ENCODE assay signal across 9 cellular contexts in genomic region chr2:55054476-55054875, GRCh38. TPM values are rescaled to one million over a fixed set of nuclear protein-coding genes. Genes with fewer than 3 reads are reported as not detected.
DNase-seq lines count a peak whose midpoint lies in the region; ATAC-seq and TF ChIP-seq lines count a peak whose summit lies in the region.
"Had no signal": no experiment of that assay in that cellular context is flagged by ENCODE, and none has a peak within 500 bp of the region (broad histone marks: within the 10 kb centered on the region; RNA-seq: fewer than 3 reads in every experiment).

No MANE protein-coding gene starts in this region.

- intact Hi-C loops in activated naive CD4-positive, alpha-beta T cell treated with anti-CD3 and anti-CD28 coated beads for 36 hours (cut with micrococcal nuclease), result loop anchor here (5.0 kb wide), 6 partner anchors 228 to 1267 kb away; partner anchors contain the start of genes ASB3, ERLEC1, PNPT1 and PSME4

- TF ChIP-seq CTCF in foreskin fibroblast (IDR thresholded peaks at IDR 0.05; ENCODE audit: low read depth, low read length), result no peak

- ATAC-seq in HG02642 (IDR thresholded peaks at IDR 0.05; ENCODE audit: poor library complexity, unreplicated experiment), result peak; percentile 22
- ATAC-seq in stimulated activated effector memory CD8-positive, alpha-beta T cell treated with anti-CD3 and anti-CD28 coated beads, Interleukin-12 subunit alpha, Interleukin-12 subunit beta, amount 100 ng/mL, for 72 hours, result no peak

- peak overlapping the region; percentile 26 for H3K4me3 ChIP-seq in Jurkat, Clone E6-1 (ENCODE audit: low read length)
- H3K4me3 ChIP-seq in foreskin fibroblast (ENCODE audit: low read depth in 1 of 2, low read length in 2 of 2), result no peak overlapping the region

- peaks cover 2% of the 10 kb centered on the region for H3K36me3 Mint-ChIP-seq in activated naive CD4-positive, alpha-beta T cell treated with anti-CD3 and anti-CD28 coated beads for 36 hours (ENCODE audit: low read depth)
- peaks cover 13% of the 10 kb centered on the region for H3K36me3 Mint-ChIP-seq in stimulated activated effector memory CD8-positive, alpha-beta T cell treated with anti-CD3 and anti-CD28 coated beads, Interleukin-12 subunit alpha, Interleukin-12 subunit beta, amount 100 ng/mL, for 72 hours

- H3K27ac Mint-ChIP-seq in activated naive CD4-positive, alpha-beta T cell treated with anti-CD3 and anti-CD28 coated beads for 36 hours, result no peak overlapping the region
- no peak overlapping the region for H3K27ac Mint-ChIP-seq in stimulated activated effector memory CD8-positive, alpha-beta T cell treated with anti-CD3 and anti-CD28 coated beads, Interleukin-12 subunit alpha, Interleukin-12 subunit beta, amount 100 ng/mL, for 72 hours

- H3K27me3 Mint-ChIP-seq in activated naive CD4-positive, alpha-beta T cell treated with anti-CD3 and anti-CD28 coated beads for 36 hours (ENCODE audit: low read depth), result no peaks in the 10 kb centered on the region

- peaks cover 34% of the 10 kb centered on the region for H3K4me1 Mint-ChIP-seq in activated naive CD4-positive, alpha-beta T cell treated with anti-CD3 and anti-CD28 coated beads for 36 hours (ENCODE audit: low read depth)
- H3K4me1 Mint-ChIP-seq in stimulated activated effector memory CD8-positive, alpha-beta T cell treated with anti-CD3 and anti-CD28 coated beads, Interleukin-12 subunit alpha, Interleukin-12 subunit beta, amount 100 ng/mL, for 72 hours, result peaks cover 33% of the 10 kb centered on the region

- peak overlapping the region; percentile 10 for H3K4me3 Mint-ChIP-seq in activated naive CD4-positive, alpha-beta T cell treated with anti-CD3 and anti-CD28 coated beads for 36 hours
- H3K4me3 Mint-ChIP-seq in stimulated activated effector memory CD8-positive, alpha-beta T cell treated with anti-CD3 and anti-CD28 coated beads, Interleukin-12 subunit alpha, Interleukin-12 subunit beta, amount 100 ng/mL, for 72 hours, result peak overlapping the region; percentile 18

- no peaks in the 10 kb centered on the region for H3K9me3 Mint-ChIP-seq in activated naive CD4-positive, alpha-beta T cell treated with anti-CD3 and anti-CD28 coated beads for 36 hours
- no peaks in the 10 kb centered on the region for H3K9me3 Mint-ChIP-seq in stimulated activated effector memory CD8-positive, alpha-beta T cell treated with anti-CD3 and anti-CD28 coated beads, Interleukin-12 subunit alpha, Interleukin-12 subunit beta, amount 100 ng/mL, for 72 hours

- DNase-seq in activated naive CD4-positive, alpha-beta T cell treated with anti-CD3 and anti-CD28 coated beads for 36 hours, result peak; percentile 52
- no peak for DNase-seq in activated naive CD4-positive, alpha-beta T cell treated with Interleukin-2 at 50 U/mL for 16 hours
- peak; percentile 57 for DNase-seq in Jurkat, Clone E6-1 (ENCODE audit: low read depth, low spot score)
- DNase-seq in stimulated activated effector memory CD8-positive, alpha-beta T cell treated with anti-CD3 and anti-CD28 coated beads, Interleukin-12 subunit alpha, Interleukin-12 subunit beta, amount 100 ng/mL, for 72 hours (ENCODE audit: low spot score in 2 of 2), result no peak
- DNase-seq in activated gamma-delta T cell (lab: John Stamatoyannopoulos, UW) (no peak), foreskin fibroblast (no peak), T1000 (lab: John Stamatoyannopoulos, UW) (no peak)
- DNase-seq: activated CD4-positive, alpha-beta T cell treated with anti-CD3 and anti-CD28 coated beads, Interleukin-2, amount 50 U/mL, for 48 hours had no signal

- CTCF ChIA-PET in activated naive CD4-positive, alpha-beta T cell treated with anti-CD3 and anti-CD28 coated beads for 36 hours (lab: Charles Lee), result interaction anchor here (1.1 kb wide), 1 partner anchor 41 kb away, joined by 4 read pairs; no protein-coding TSS in a partner anchor

RNA-seq across cellular contexts. Expression of gene RTN4, which starts 4.2 kb away (rescaled TPM):
- 10 to 100 TPM; 76.4 to 76.7 TPM for total RNA-seq in activated naive CD4-positive, alpha-beta T cell treated with anti-CD3 and anti-CD28 coated beads for 36 hours
- polyA plus RNA-seq in Jurkat, Clone E6-1 (2012; ENCODE audit: insufficient read depth, insufficient read length), result 149 TPM

Comparison
In these comparisons a context has a peak if more than half of its experiments do, and no peak if none do; other contexts are left out.
1. DNase-seq: peak in activated naive CD4-positive, alpha-beta T cell treated with anti-CD3 and anti-CD28 coated beads for 36 hours (single experiment) and Jurkat, Clone E6-1 (single experiment); none in activated naive CD4-positive, alpha-beta T cell treated with Interleukin-2 at 50 U/mL for 16 hours (single experiment), stimulated activated effector memory CD8-positive, alpha-beta T cell treated with anti-CD3 and anti-CD28 coated beads, Interleukin-12 subunit alpha, Interleukin-12 subunit beta, amount 100 ng/mL, for 72 hours (0 of 2), activated gamma-delta T cell (single experiment), foreskin fibroblast (0 of 2) and T1000 (single experiment).